In genomic region chr1:12006167-12006921, GRCh38 we compare ENCODE assay signal across 18 cellular contexts. TPM values are rescaled to one million over a fixed set of nuclear protein-coding genes. Genes with fewer than 3 reads are reported as not detected.
"Had no signal": no experiment of that assay in that cellular context is flagged by ENCODE, and none has a peak within 500 bp of the region (broad histone marks: within the 10 kb centered on the region; RNA-seq: fewer than 3 reads in every experiment).

No MANE protein-coding gene starts in this region.

- H3K27ac Mint-ChIP-seq: mesothelial cell of epicardium, T-helper 17 cell had no signal

- DNase-seq: activated CD4-positive, alpha-beta T cell treated with anti-CD3 and anti-CD28 coated beads, Interleukin-2, amount 10 ng/mL, durations not matched to agents 7 days and 5 days; activated CD4-positive, CD25-positive, alpha-beta regulatory T cell; activated CD8-positive, alpha-beta memory T cell treated with anti-CD3 and anti-CD28 coated beads for 24 hours; activated naive CD4-positive, alpha-beta T cell treated with anti-CD3 and anti-CD28 coated beads, Interleukin-2, amount 50 U/mL, for 16 hours; cortex of kidney; effector CD8-positive, alpha-beta T cell; stimulated activated CD4-positive, alpha-beta T cell treated with anti-CD3 and anti-CD28 coated beads, Interleukin-2, amount 100 ng/mL, for 48 hours; stimulated activated naive CD8-positive, alpha-beta T cell treated with anti-CD3 and anti-CD28 coated beads, Interleukin-15, amount 100 ng/mL, for 72 hours; T-helper 17 cell had no signal

- ATAC-seq: stimulated activated naive CD8-positive, alpha-beta T cell treated with anti-CD3 and anti-CD28 coated beads, Interleukin-15, amount 100 ng/mL, for 72 hours; T-helper 17 cell had no signal

- FAIRE-seq: frontal cortex, keratinocyte, TTC549, urothelium cell line had no signal

- H3K27me3 Mint-ChIP-seq: activated CD4-positive, alpha-beta T cell treated with anti-CD3 and anti-CD28 coated beads, Interleukin-2, amount 10 ng/mL, durations not matched to agents 7 days and 5 days; stimulated activated naive CD8-positive, alpha-beta T cell treated with anti-CD3 and anti-CD28 coated beads, Interleukin-15, amount 100 ng/mL, for 72 hours; T-helper 17 cell had no signal

- H3K9me3 ChIP-seq: adrenal gland, neutrophil, thoracic aorta had no signal

- H3K4me3 ChIP-seq: adrenal gland, thoracic aorta had no signal

- H3K9me3 Mint-ChIP-seq: activated CD4-positive, alpha-beta T cell treated with anti-CD3 and anti-CD28 coated beads, Interleukin-2, amount 10 ng/mL, durations not matched to agents 7 days and 5 days; mesothelial cell of epicardium; stimulated activated naive CD8-positive, alpha-beta T cell treated with anti-CD3 and anti-CD28 coated beads, Interleukin-15, amount 100 ng/mL, for 72 hours had no signal

- H3K27me3 ChIP-seq: adrenal gland, neutrophil had no signal

- H3K27ac ChIP-seq: adrenal gland, neutrophil, thoracic aorta had no signal

- H3K4me1 Mint-ChIP-seq: activated CD4-positive, alpha-beta T cell treated with anti-CD3 and anti-CD28 coated beads, Interleukin-2, amount 10 ng/mL, durations not matched to agents 7 days and 5 days; mesothelial cell of epicardium; T-helper 17 cell had no signal

- H3K4me3 Mint-ChIP-seq: activated CD4-positive, alpha-beta T cell treated with anti-CD3 and anti-CD28 coated beads, Interleukin-2, amount 10 ng/mL, durations not matched to agents 7 days and 5 days; mesothelial cell of epicardium; stimulated activated naive CD8-positive, alpha-beta T cell treated with anti-CD3 and anti-CD28 coated beads, Interleukin-15, amount 100 ng/mL, for 72 hours; T-helper 17 cell had no signal

- H3K4me1 ChIP-seq: adrenal gland had no signal

RNA-seq across cellular contexts. Expression of gene TNFRSF8, which starts 56.8 kb away (rescaled TPM):
- total RNA-seq: fibroblast of lung, frontal cortex had no signal
